ENCODE assay signal across 23 cellular contexts in genomic region chr18:49625021-49625691, GRCh38.
A peak's percentile ranks its signal among the peaks of the same experiment; 100 is the strongest.
DNase-seq lines count a peak whose midpoint lies in the region; ATAC-seq, FAIRE-seq and TF ChIP-seq lines count a peak whose summit lies in the region.
"Had no signal": no experiment of that assay in that cellular context is flagged by ENCODE, and none has a peak within 500 bp of the region (broad histone marks: within the 10 kb centered on the region; RNA-seq: fewer than 3 reads in every experiment).

No MANE protein-coding gene starts in this region.

- H3K27ac Mint-ChIP-seq in neural progenitor cell (peak overlapping the region; percentile 93), WTC11 (no peak overlapping the region)
- H3K27ac Mint-ChIP-seq: activated naive CD4-positive, alpha-beta T cell treated with anti-CD3 and anti-CD28 coated beads, Interleukin-2, amount 10 ng/mL, durations not matched to agents 7 days and 5 days; activated T-cell treated with anti-CD3 and anti-CD28 coated beads, Interleukin-2, amount 50 U/mL, for 72 hours; stimulated activated effector memory CD8-positive, alpha-beta T cell treated with anti-CD3 and anti-CD28 coated beads, Interleukin-12 subunit alpha, Interleukin-12 subunit beta, amount 100 ng/mL, for 72 hours; T-cell had no signal

- H3K27me3 Mint-ChIP-seq in neural progenitor cell (ENCODE audit: insufficient read depth, low read depth) (peaks cover 15% of the 10 kb centered on the region), WTC11 (ENCODE audit: low read depth) (peaks cover 8% of the 10 kb centered on the region)

- H3K36me3 Mint-ChIP-seq in neural progenitor cell: no peaks in the 10 kb centered on the region
- H3K36me3 Mint-ChIP-seq in WTC11: no peaks in the 10 kb centered on the region
- H3K36me3 Mint-ChIP-seq: activated naive CD4-positive, alpha-beta T cell treated with anti-CD3 and anti-CD28 coated beads, Interleukin-2, amount 10 ng/mL, durations not matched to agents 7 days and 5 days; stimulated activated effector memory CD8-positive, alpha-beta T cell treated with anti-CD3 and anti-CD28 coated beads, Interleukin-12 subunit alpha, Interleukin-12 subunit beta, amount 100 ng/mL, for 72 hours; T-cell had no signal

- DNase-seq in EL (peak; percentile 21), amniotic epithelial cell (ENCODE audit: low read depth) (peak; percentile 23), iris pigment epithelial cell (ENCODE audit: low read depth) (peak; percentile 64), neural progenitor cell (ENCODE audit: low spot score) (no peak), urothelium cell line (ENCODE audit: low spot score) (no peak), WTC11 (ENCODE audit: low spot score) (no peak), epidermal melanocyte (ENCODE audit: insufficient read length, low spot score) (no peak)
- no peak for DNase-seq in activated CD8-positive, alpha-beta memory T cell treated with anti-CD3 and anti-CD28 coated beads, Interleukin-2, amount 50 U/mL, for 4 hours
- DNase-seq: activated CD4-positive, alpha-beta T cell treated with anti-CD3 and anti-CD28 coated beads for 1 hour; activated naive CD4-positive, alpha-beta T cell treated with anti-CD3 and anti-CD28 coated beads, Interleukin-2, amount 10 ng/mL, durations not matched to agents 7 days and 5 days; activated T-cell treated with anti-CD3 and anti-CD28 coated beads, Interleukin-2, amount 50 U/mL, for 72 hours; anterior cingulate cortex; central memory CD4-positive, alpha-beta T cell; naive thymus-derived CD8-positive, alpha-beta T cell; NCI-H2029 treated with DMSO at 0.1 percent for 48 hours; NCI-H345; stimulated activated CD4-positive, alpha-beta T cell treated with anti-CD3 and anti-CD28 coated beads, Interleukin-1b, Interleukin-23, amount 100 ng/mL, for 48 hours; T-cell had no signal

- H3K9ac ChIP-seq in neural progenitor cell: no peak overlapping the region
- H3K9ac ChIP-seq: parathyroid adenoma had no signal

- CTCF ChIA-PET in WTC11 (lab: Charles Lee): no interaction called here

- H3K79me2 ChIP-seq in neural progenitor cell (ENCODE audit: low read depth): no peaks in the 10 kb centered on the region
- H3K79me2 ChIP-seq: parathyroid adenoma had no signal

- H3K27me3 ChIP-seq in neural progenitor cell: no peaks in the 10 kb centered on the region

- no peak overlapping the region for H3K27ac ChIP-seq in neural progenitor cell
- H3K27ac ChIP-seq: gastroesophageal sphincter, parathyroid adenoma had no signal

- no peak for FAIRE-seq in urothelium cell line (lab: Jason Lieb, UNC)
- FAIRE-seq: K562, TTC549 had no signal

- H2AFZ ChIP-seq in neural progenitor cell (replicated peaks): no peak overlapping the region
- H2AFZ ChIP-seq: parathyroid adenoma had no signal

- no peak for ATAC-seq in WTC11
- ATAC-seq: activated T-cell treated with anti-CD3 and anti-CD28 coated beads, Interleukin-2, amount 50 U/mL, for 72 hours; gastroesophageal sphincter; K562; naive thymus-derived CD8-positive, alpha-beta T cell; stimulated activated effector memory CD8-positive, alpha-beta T cell treated with anti-CD3 and anti-CD28 coated beads, Interleukin-12 subunit alpha, Interleukin-12 subunit beta, amount 100 ng/mL, for 72 hours; T-cell had no signal

- H3K4me1 Mint-ChIP-seq in neural progenitor cell (peaks cover 72% of the 10 kb centered on the region), WTC11 (peaks cover 20% of the 10 kb centered on the region)
- H3K4me1 Mint-ChIP-seq: activated naive CD4-positive, alpha-beta T cell treated with anti-CD3 and anti-CD28 coated beads, Interleukin-2, amount 10 ng/mL, durations not matched to agents 7 days and 5 days had no signal

- no peaks in the 10 kb centered on the region for H4K20me1 ChIP-seq in neural progenitor cell (ENCODE audit: low read depth)

- peaks cover 3% of the 10 kb centered on the region for H3K4me1 ChIP-seq in neural progenitor cell
- H3K4me1 ChIP-seq: parathyroid adenoma had no signal

- TF ChIP-seq CTCF in neural progenitor cell (IDR thresholded peaks at IDR 0.05) (no peak), WTC11 (IDR thresholded peaks at IDR 0.05) (no peak)

- H3K36me3 ChIP-seq in neural progenitor cell: no peaks in the 10 kb centered on the region
- H3K36me3 ChIP-seq: gastroesophageal sphincter had no signal

- H3K9me3 ChIP-seq in neural progenitor cell (ENCODE audit: low read depth): no peaks in the 10 kb centered on the region
- H3K9me3 ChIP-seq: gastroesophageal sphincter had no signal

- no peak overlapping the region for H3K4me2 ChIP-seq in neural progenitor cell

- H3K9me3 Mint-ChIP-seq in neural progenitor cell: peaks cover 3% of the 10 kb centered on the region
- no peaks in the 10 kb centered on the region for H3K9me3 Mint-ChIP-seq in WTC11
- H3K9me3 Mint-ChIP-seq: activated naive CD4-positive, alpha-beta T cell treated with anti-CD3 and anti-CD28 coated beads, Interleukin-2, amount 10 ng/mL, durations not matched to agents 7 days and 5 days; naive thymus-derived CD8-positive, alpha-beta T cell; stimulated activated effector memory CD8-positive, alpha-beta T cell treated with anti-CD3 and anti-CD28 coated beads, Interleukin-12 subunit alpha, Interleukin-12 subunit beta, amount 100 ng/mL, for 72 hours; T-cell had no signal

- H3K4me3 Mint-ChIP-seq in neural progenitor cell: peak overlapping the region; percentile 6
- H3K4me3 Mint-ChIP-seq in WTC11: no peak overlapping the region
- H3K4me3 Mint-ChIP-seq: activated naive CD4-positive, alpha-beta T cell treated with anti-CD3 and anti-CD28 coated beads, Interleukin-2, amount 10 ng/mL, durations not matched to agents 7 days and 5 days; activated T-cell treated with anti-CD3 and anti-CD28 coated beads, Interleukin-2, amount 50 U/mL, for 72 hours; naive thymus-derived CD8-positive, alpha-beta T cell; stimulated activated effector memory CD8-positive, alpha-beta T cell treated with anti-CD3 and anti-CD28 coated beads, Interleukin-12 subunit alpha, Interleukin-12 subunit beta, amount 100 ng/mL, for 72 hours; T-cell had no signal

- POLR2A ChIA-PET in WTC11 (lab: Charles Lee): no interaction called here

- H3K4me3 ChIP-seq in neural progenitor cell: no peak overlapping the region
- H3K4me3 ChIP-seq: gastroesophageal sphincter, K562 had no signal

- H3F3A ChIP-seq in neural progenitor cell (ENCODE audit: low read depth): no peaks in the 10 kb centered on the region

TF ChIP-seq in WTC11, 78 proteins besides CTCF, POLR2A, EP300 and RAD21:
- no peak for TF ChIP-seq SMAD3 (CRISPR knock-in tag; IDR thresholded peaks at IDR 0.05; ENCODE audit: borderline replicate concordance)
- no peak for TF ChIP-seq USF1 (CRISPR knock-in tag; IDR thresholded peaks at IDR 0.05)
- no peak for TF ChIP-seq FOXK1 (CRISPR knock-in tag; IDR thresholded peaks at IDR 0.05)
- TF ChIP-seq JAZF1 (CRISPR knock-in tag; IDR thresholded peaks at IDR 0.05): no peak
- TF ChIP-seq ZNF416 (CRISPR knock-in tag; IDR thresholded peaks at IDR 0.05): no peak
- TF ChIP-seq CREB1 (CRISPR knock-in tag; IDR thresholded peaks at IDR 0.05): no peak
- no peak for TF ChIP-seq ZNF423 (CRISPR knock-in tag; IDR thresholded peaks at IDR 0.05)
- no peak for TF ChIP-seq GRHL2 (CRISPR knock-in tag; IDR thresholded peaks at IDR 0.05; ENCODE audit: insufficient replicate concordance, severe bottlenecking)
- no peak for TF ChIP-seq OVOL2 (CRISPR knock-in tag; IDR thresholded peaks at IDR 0.05; ENCODE audit: borderline replicate concordance)
- no peak for TF ChIP-seq ZSCAN18 (CRISPR knock-in tag; IDR thresholded peaks at IDR 0.05)
- no peak for TF ChIP-seq ZNF317 (CRISPR knock-in tag; IDR thresholded peaks at IDR 0.05; ENCODE audit: borderline replicate concordance, low read depth)
- no peak for TF ChIP-seq IRF2 (CRISPR knock-in tag; IDR thresholded peaks at IDR 0.05; ENCODE audit: borderline replicate concordance, low read depth)
- no peak for TF ChIP-seq FOXP1 (CRISPR knock-in tag; IDR thresholded peaks at IDR 0.05; ENCODE audit: borderline replicate concordance)

Comparison
In these comparisons a context has a peak if more than half of its experiments do, and no peak if none do; other contexts are left out.
1. DNase-seq: peak in EL (single experiment), amniotic epithelial cell (single experiment) and iris pigment epithelial cell (single experiment); none in neural progenitor cell (single experiment), urothelium cell line (single experiment), WTC11 (single experiment), activated CD8-positive, alpha-beta memory T cell treated with anti-CD3 and anti-CD28 coated beads, Interleukin-2, amount 50 U/mL, for 4 hours (single experiment) and epidermal melanocyte (single experiment).